Comparison of ENCODE assay signal across 28 cellular contexts in genomic region chr2:235030936-235031335, GRCh38.
"Had no signal": no experiment of that assay in that cellular context is flagged by ENCODE, and none has a peak within 500 bp of the region (broad histone marks: within the 10 kb centered on the region; RNA-seq: fewer than 3 reads in every experiment).

No MANE protein-coding gene starts in this region.

- ATAC-seq: natural killer cell; pancreas; right lobe of liver; stimulated activated memory B cell treated with anti-CD40 and anti-IgM and Interleukin-4, amounts not matched to agents 10 μg/mL and 1 μg/mL and 100 μg/mL, for 72 hours; T-cell had no signal

- H3K9me3 Mint-ChIP-seq: activated CD4-positive, alpha-beta T cell treated with anti-CD3 and anti-CD28 coated beads, Interleukin-2, amount 10 ng/mL, durations not matched to agents 7 days and 5 days; activated T-cell treated with anti-CD3 and anti-CD28 coated beads, Interleukin-2, amount 50 U/mL, for 24 hours; activated T-helper 2 cell treated with anti-CD3 and anti-CD28 coated beads, Interferon-gamma antibody, Interleukin-2, Interleukin-4, amounts not matched to agents 10 μg/mL and 5 μg/mL and 100 μg/mL, durations not matched to agents 14 hours and 24 hours and 36 hours; immature natural killer cell; mesothelial cell of epicardium; natural killer cell; stimulated activated memory B cell treated with anti-CD40 and anti-IgM and Interleukin-4, amounts not matched to agents 10 μg/mL and 1 μg/mL and 100 μg/mL, for 72 hours; T-cell; T-helper 2 cell treated with Interferon-gamma antibody and Interleukin-4, amounts not matched to agents 5 μg/mL and 100 μg/mL, for 36 hours had no signal

- H3K36me3 Mint-ChIP-seq: activated naive CD8-positive, alpha-beta T cell; immature natural killer cell; natural killer cell; stimulated activated memory B cell treated with anti-CD40 and anti-IgM and Interleukin-4, amounts not matched to agents 10 μg/mL and 1 μg/mL and 100 μg/mL, for 72 hours; T-cell had no signal

- H3K27ac Mint-ChIP-seq: activated CD4-positive, alpha-beta T cell treated with anti-CD3 and anti-CD28 coated beads, Interleukin-2, amount 10 ng/mL, durations not matched to agents 7 days and 5 days; activated naive CD8-positive, alpha-beta T cell; activated T-cell treated with anti-CD3 and anti-CD28 coated beads, Interleukin-2, amount 50 U/mL, for 24 hours; activated T-helper 2 cell treated with anti-CD3 and anti-CD28 coated beads, Interferon-gamma antibody, Interleukin-2, Interleukin-4, amounts not matched to agents 10 μg/mL and 5 μg/mL and 100 μg/mL, durations not matched to agents 14 hours and 24 hours and 36 hours; immature natural killer cell; mesothelial cell of epicardium; natural killer cell; stimulated activated memory B cell treated with anti-CD40 and anti-IgM and Interleukin-4, amounts not matched to agents 10 μg/mL and 1 μg/mL and 100 μg/mL, for 72 hours; T-cell; T-helper 2 cell treated with Interferon-gamma antibody and Interleukin-4, amounts not matched to agents 5 μg/mL and 100 μg/mL, for 36 hours had no signal

- H2AFZ ChIP-seq: hepatocyte had no signal

- H3K27ac ChIP-seq: adrenal gland, ascending aorta, hepatocyte, left ventricle myocardium inferior, neutrophil, right lobe of liver, thoracic aorta, upper lobe of left lung, VCaP had no signal

- H3K4me3 Mint-ChIP-seq: activated CD4-positive, alpha-beta T cell treated with anti-CD3 and anti-CD28 coated beads, Interleukin-2, amount 10 ng/mL, durations not matched to agents 7 days and 5 days; activated naive CD8-positive, alpha-beta T cell; activated T-cell treated with anti-CD3 and anti-CD28 coated beads, Interleukin-2, amount 50 U/mL, for 24 hours; immature natural killer cell; mesothelial cell of epicardium; natural killer cell; stimulated activated memory B cell treated with anti-CD40 and anti-IgM and Interleukin-4, amounts not matched to agents 10 μg/mL and 1 μg/mL and 100 μg/mL, for 72 hours; T-cell; T-helper 2 cell treated with Interferon-gamma antibody and Interleukin-4, amounts not matched to agents 5 μg/mL and 100 μg/mL, for 36 hours had no signal

- H3K4me2 ChIP-seq: hepatocyte had no signal

- DNase-seq: activated CD4-positive, alpha-beta T cell treated with anti-CD3 and anti-CD28 coated beads, Interleukin-2, amount 10 ng/mL, durations not matched to agents 7 days and 5 days; activated CD4-positive, CD25-positive, alpha-beta regulatory T cell treated with anti-CD3 and anti-CD28 coated beads, Interleukin-2, amount 50 U/mL, for 72 hours; activated CD8-positive, alpha-beta memory T cell treated with anti-CD3 and anti-CD28 coated beads, Interleukin-2, amount 50 U/mL, for 4 hours; activated naive CD4-positive, alpha-beta T cell; activated T-cell treated with anti-CD3 and anti-CD28 coated beads, Interleukin-2, amount 50 U/mL, for 24 hours; adrenal gland; erythroblast; foreskin melanocyte; immature natural killer cell; left ventricle myocardium inferior; natural killer cell; stimulated activated CD4-positive, alpha-beta T cell treated with anti-CD3 and anti-CD28 coated beads, Interleukin-15, amount 100 ng/mL, for 24 hours; T-cell had no signal

- H3K4me1 Mint-ChIP-seq: activated CD4-positive, alpha-beta T cell treated with anti-CD3 and anti-CD28 coated beads, Interleukin-2, amount 10 ng/mL, durations not matched to agents 7 days and 5 days; immature natural killer cell; natural killer cell; stimulated activated memory B cell treated with anti-CD40 and anti-IgM and Interleukin-4, amounts not matched to agents 10 μg/mL and 1 μg/mL and 100 μg/mL, for 72 hours had no signal

- H3K9me3 ChIP-seq: adrenal gland, ascending aorta, left ventricle myocardium inferior, neutrophil, pancreas, right lobe of liver, thoracic aorta, upper lobe of left lung had no signal

- H3K4me3 ChIP-seq: adrenal gland, ascending aorta, hepatocyte, left ventricle myocardium inferior, pancreas, right lobe of liver, skin epidermis, thoracic aorta, upper lobe of left lung had no signal

- FAIRE-seq: endometrium, pancreas had no signal

- H3K27me3 ChIP-seq: adrenal gland, ascending aorta, hepatocyte, neutrophil, pancreas, right lobe of liver, upper lobe of left lung had no signal

- H3K27me3 Mint-ChIP-seq: activated CD4-positive, alpha-beta T cell treated with anti-CD3 and anti-CD28 coated beads, Interleukin-2, amount 10 ng/mL, durations not matched to agents 7 days and 5 days; activated T-cell treated with anti-CD3 and anti-CD28 coated beads, Interleukin-2, amount 50 U/mL, for 24 hours had no signal

- H3K36me3 ChIP-seq: adrenal gland, ascending aorta, neutrophil, thoracic aorta had no signal
